ENCODE assay signal across 1 cellular context in the genomic region with DNA sequence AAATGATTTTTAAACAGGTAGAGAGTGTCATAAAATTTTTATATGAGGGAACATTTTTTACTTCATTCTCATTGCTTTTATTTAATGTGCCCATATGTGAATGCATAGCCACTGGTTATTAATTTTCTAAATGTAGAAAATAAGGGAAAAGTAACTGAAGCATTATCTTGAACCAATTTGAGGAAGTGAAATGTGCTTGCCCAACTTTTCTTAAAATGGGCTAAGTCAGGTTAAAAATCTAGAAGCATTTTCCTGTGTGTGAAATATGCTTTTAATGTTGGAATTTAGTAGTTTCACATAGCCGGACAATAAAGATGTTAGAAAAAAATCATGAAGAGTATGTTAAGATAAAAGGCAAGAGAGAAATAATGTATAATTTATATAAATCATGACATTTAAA.
TF ChIP-seq lines count a peak whose summit lies in the region.

No MANE protein-coding gene starts in this region.

TF ChIP-seq in SK-N-SH, 30 proteins besides CTCF, POLR2A, EP300 and RAD21 (continued from another document):
- no peak for TF ChIP-seq REST (IDR thresholded peaks at IDR 0.05; ENCODE audit: low read depth, low read length)
- TF ChIP-seq YY1 (IDR thresholded peaks at IDR 0.05; ENCODE audit: low read depth): no peak
- TF ChIP-seq RFX5 (IDR thresholded peaks at IDR 0.05; ENCODE audit: low read length): no peak
- no peak for TF ChIP-seq RCOR1 (IDR thresholded peaks at IDR 0.05; ENCODE audit: low read length)
- TF ChIP-seq NRF1 (IDR thresholded peaks at IDR 0.05; ENCODE audit: low read depth, low read length): no peak
- TF ChIP-seq, protein P1, sequence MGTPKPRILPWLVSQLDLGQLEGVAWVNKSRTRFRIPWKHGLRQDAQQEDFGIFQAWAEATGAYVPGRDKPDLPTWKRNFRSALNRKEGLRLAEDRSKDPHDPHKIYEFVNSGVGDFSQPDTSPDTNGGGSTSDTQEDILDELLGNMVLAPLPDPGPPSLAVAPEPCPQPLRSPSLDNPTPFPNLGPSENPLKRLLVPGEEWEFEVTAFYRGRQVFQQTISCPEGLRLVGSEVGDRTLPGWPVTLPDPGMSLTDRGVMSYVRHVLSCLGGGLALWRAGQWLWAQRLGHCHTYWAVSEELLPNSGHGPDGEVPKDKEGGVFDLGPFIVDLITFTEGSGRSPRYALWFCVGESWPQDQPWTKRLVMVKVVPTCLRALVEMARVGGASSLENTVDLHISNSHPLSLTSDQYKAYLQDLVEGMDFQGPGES (IDR thresholded peaks at IDR 0.05; ENCODE audit: low read depth, low read length): no peak
- no peak for TF ChIP-seq MXI1 (IDR thresholded peaks at IDR 0.05; ENCODE audit: low read depth, low read length)
- TF ChIP-seq MAX (IDR thresholded peaks at IDR 0.05; ENCODE audit: low read depth): no peak
- TF ChIP-seq JUND (IDR thresholded peaks at IDR 0.05): no peak
- no peak for TF ChIP-seq CHD2 (IDR thresholded peaks at IDR 0.05; ENCODE audit: low read length, partially characterized antibody)
- TF ChIP-seq USF1 (IDR thresholded peaks at IDR 0.05; ENCODE audit: borderline replicate concordance, low read depth): no peak
